In the genomic region with DNA sequence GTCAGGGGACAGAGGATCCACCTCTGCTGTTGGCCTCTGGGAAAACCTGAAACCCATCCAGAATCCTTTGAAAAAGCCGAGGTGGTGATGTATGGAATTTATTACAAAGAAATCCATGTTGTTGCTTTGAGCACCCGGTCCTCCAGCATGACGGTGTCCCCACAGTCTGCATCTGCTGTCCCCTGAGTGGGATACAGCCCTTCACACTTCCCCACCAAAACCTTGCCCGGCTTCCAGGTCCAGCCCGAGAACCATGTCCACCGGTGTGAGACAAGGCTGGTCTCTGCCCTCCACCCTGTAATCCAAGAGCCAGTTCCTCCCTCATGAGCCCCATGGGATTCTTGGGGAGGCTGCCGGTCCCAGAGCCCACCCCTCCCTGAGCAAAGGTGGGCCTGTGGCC, we compare ENCODE assay signal across 16 cellular contexts.
A peak's percentile ranks its signal among the peaks of the same experiment; 100 is the strongest.
DNase-seq lines count a peak whose midpoint lies in the region; ATAC-seq and TF ChIP-seq lines count a peak whose summit lies in the region.
"Had no signal": no experiment of that assay in that cellular context is flagged by ENCODE, and none has a peak within 500 bp of the region (broad histone marks: within the 10 kb centered on the region; RNA-seq: fewer than 3 reads in every experiment).

No MANE protein-coding gene starts in this region.

- H3K27me3 ChIP-seq in H7 (ENCODE audit: control insufficient read depth, insufficient read depth, low read length) (no peaks in the 10 kb centered on the region; the same call in 1 of the 2 replicates), osteoblast (ENCODE audit: insufficient read depth, low read length) (peaks cover 10% of the 10 kb centered on the region)
- H3K27me3 ChIP-seq: BLaER1 treated with 17β-estradiol and CSF1 and Interleukin-3, amounts not matched to agents 10 nM and 100 nM had no signal

- no peaks in the 10 kb centered on the region for H3K4me1 ChIP-seq in osteoblast (ENCODE audit: insufficient read depth, low read length)
- H3K4me1 ChIP-seq: BLaER1 treated with 17β-estradiol and CSF1 and Interleukin-3, amounts not matched to agents 10 nM and 100 nM had no signal

- H3K27ac ChIP-seq in coronary artery, result no peak overlapping the region
- H3K27ac ChIP-seq in osteoblast (ENCODE audit: low read depth, low read length), result no peak overlapping the region
- H3K27ac ChIP-seq: BLaER1 treated with 17β-estradiol and CSF1 and Interleukin-3, amounts not matched to agents 10 nM and 100 nM had no signal

- peak; percentile 52 for DNase-seq in activated effector memory CD4-positive, alpha-beta T cell treated with anti-CD3 and anti-CD28 coated beads, Interleukin-2, amount 50 U/mL, for 16 hours
- DNase-seq in activated effector memory CD4-positive, alpha-beta T cell treated with Interleukin-2 at 50 U/mL for 16 hours, result no peak
- DNase-seq in H7, result peak; percentile 11
- DNase-seq in coronary artery (ENCODE audit: low spot score), result peak; percentile 49
- DNase-seq in osteoblast (ENCODE audit: insufficient read length, low spot score, missing footprints), result peak; percentile 11
- DNase-seq in NOMO-1 (lab: John Stamatoyannopoulos, UW; ENCODE audit: unreplicated experiment in 2 of 2), result no peak
- no peak for DNase-seq in Ammon's horn (ENCODE audit: low spot score)
- DNase-seq: 8988T; AML-193; CD4-positive, CD25-positive, alpha-beta regulatory T cell; DMS53; GF-D8; HCEC 1CT; HFFc6 had no signal

- no peaks in the 10 kb centered on the region for H3K9me3 ChIP-seq in osteoblast (ENCODE audit: low read depth, low read length)

- no peaks in the 10 kb centered on the region for H3K79me2 ChIP-seq in osteoblast (ENCODE audit: insufficient read depth, low read length)

- H2AFZ ChIP-seq in osteoblast (ENCODE audit: low read length), result no peak overlapping the region

- ATAC-seq in HG02973 (IDR thresholded peaks at IDR 0.05; ENCODE audit: unreplicated experiment), result no peak

- TF ChIP-seq CTCF in coronary artery (IDR thresholded peaks at IDR 0.05), result no peak
- no peak for TF ChIP-seq CTCF in osteoblast (IDR thresholded peaks at IDR 0.05; ENCODE audit: extremely low read depth, low read depth, low read length)

- H3K4me3 ChIP-seq in H7 (ENCODE audit: insufficient read depth, low read depth, low read length) (no peak overlapping the region), coronary artery (no peak overlapping the region), osteoblast (ENCODE audit: insufficient read depth, low read length) (no peak overlapping the region)
- H3K4me3 ChIP-seq: BLaER1 treated with 17β-estradiol and CSF1 and Interleukin-3, amounts not matched to agents 10 nM and 100 nM had no signal

- H3K4me2 ChIP-seq in osteoblast (ENCODE audit: insufficient read depth, low read length), result no peak overlapping the region

- H4K20me1 ChIP-seq in osteoblast (ENCODE audit: insufficient read depth, low read length), result no peaks in the 10 kb centered on the region
- H4K20me1 ChIP-seq: BLaER1 treated with 17β-estradiol and CSF1 and Interleukin-3, amounts not matched to agents 10 nM and 100 nM had no signal

- H3K36me3 ChIP-seq in H7 (replicated peaks; ENCODE audit: control insufficient read depth, insufficient read depth, low read length) (no peaks in the 10 kb centered on the region), osteoblast (ENCODE audit: insufficient read depth, low read length) (no peaks in the 10 kb centered on the region)
- H3K36me3 ChIP-seq: BLaER1 treated with 17β-estradiol and CSF1 and Interleukin-3, amounts not matched to agents 10 nM and 100 nM had no signal

Comparison
In these comparisons a context has a peak if more than half of its experiments do, and no peak if none do; other contexts are left out.
1. DNase-seq: peak in activated effector memory CD4-positive, alpha-beta T cell treated with anti-CD3 and anti-CD28 coated beads, Interleukin-2, amount 50 U/mL, for 16 hours (single experiment), H7 (single experiment), coronary artery (single experiment) and osteoblast (single experiment); none in activated effector memory CD4-positive, alpha-beta T cell treated with Interleukin-2 at 50 U/mL for 16 hours (single experiment), NOMO-1 (0 of 2) and Ammon's horn (single experiment).